8 cellular contexts compared by ENCODE assay signal in genomic region chr17:78130439-78131101, GRCh38. TPM values are rescaled to one million over a fixed set of nuclear protein-coding genes. Genes with fewer than 3 reads are reported as not detected.
DNase-seq lines count a peak whose midpoint lies in the region; ATAC-seq and TF ChIP-seq lines count a peak whose summit lies in the region.

Gene TMC8, plus strand, starts transcription at chr17:78130771. Its CDS starts 818 bp downstream, at chr17:78131589.

- H3K36me3 Mint-ChIP-seq in CD8-positive, alpha-beta T cell = peaks cover 45% of the 10 kb centered on the region
- H3K36me3 Mint-ChIP-seq in effector memory CD8-positive, alpha-beta T cell (ENCODE audit: insufficient read depth) = peaks cover 92% of the 10 kb centered on the region

- 89% methylated on average over 10 of the region's 10 CpGs for WGBS in prostate gland

- DNase-seq in CD8-positive, alpha-beta T cell = peak; percentile 68 to 91 (median 79)
- DNase-seq in effector memory CD8-positive, alpha-beta T cell = peak; percentile 80 to 86 (median 83)
- DNase-seq in prostate gland (ENCODE audit: low spot score) = no peak
- no peak for DNase-seq in globus pallidus (ENCODE audit: low spot score)
- no peak for DNase-seq in kidney tubule cell (ENCODE audit: low spot score)

- H3K27ac Mint-ChIP-seq in CD8-positive, alpha-beta T cell = peak within 1 kb of the TSS; percentile 98
- peak within 1 kb of the TSS; percentile 96 to 99 for H3K27ac Mint-ChIP-seq in effector memory CD8-positive, alpha-beta T cell

- H3K27me3 Mint-ChIP-seq in CD8-positive, alpha-beta T cell (ENCODE audit: low read depth) = no peaks in the 10 kb centered on the region
- no peaks in the 10 kb centered on the region for H3K27me3 Mint-ChIP-seq in effector memory CD8-positive, alpha-beta T cell

- CTCF ChIA-PET in CD8-positive, alpha-beta T cell (lab: Charles Lee) = interaction anchor here (0.6 to 12.3 kb wide), 6 partner anchors 7 to 65 kb away, joined by 3 to 200 read pairs (median 6); partner anchors contain the start of gene TMC6

- no peak for TF ChIP-seq POLR2A in prostate gland (IDR thresholded peaks at IDR 0.05)

- H3K4me3 ChIP-seq in CD8-positive, alpha-beta T cell (ENCODE audit: low read depth, low read length) = peak within 1 kb of the TSS; percentile 95
- H3K4me3 ChIP-seq in prostate gland = peak within 1 kb of the TSS; percentile 13 to 27

- H3K4me3 Mint-ChIP-seq in CD8-positive, alpha-beta T cell = peak within 1 kb of the TSS; percentile 79
- H3K4me3 Mint-ChIP-seq in effector memory CD8-positive, alpha-beta T cell = peak within 1 kb of the TSS; percentile 99 to 100

- peak; percentile 48 for ATAC-seq in CD8-positive, alpha-beta T cell
- peak; percentile 21 for ATAC-seq in HG03354 (IDR thresholded peaks at IDR 0.05; ENCODE audit: poor library complexity, severe bottlenecking, unreplicated experiment)
- peak; percentile 64 for ATAC-seq in effector memory CD8-positive, alpha-beta T cell (replicated peaks)
- ATAC-seq in GM19324 (IDR thresholded peaks at IDR 0.05; ENCODE audit: low FRiP score, unreplicated experiment) = no peak

- POLR2A ChIA-PET in CD8-positive, alpha-beta T cell (lab: Charles Lee) = interaction anchor here (0.8 to 18.5 kb wide), 14 partner anchors 6 to 685 kb away, joined by 3 to 583 read pairs (median 4); partner anchors contain the start of genes TMC6, TMC8 and TNRC6C

- peaks cover 59% of the 10 kb centered on the region for H3K4me1 ChIP-seq in CD8-positive, alpha-beta T cell (ENCODE audit: insufficient read depth, low read length)
- peaks cover 12% of the 10 kb centered on the region for H3K4me1 ChIP-seq in prostate gland (replicated peaks)

- no peak for TF ChIP-seq CTCF in CD8-positive, alpha-beta T cell (IDR thresholded peaks at IDR 0.05)
- no peak for TF ChIP-seq CTCF in VCaP (conservative IDR thresholded peaks at IDR 0.05)
- TF ChIP-seq CTCF in prostate gland (IDR thresholded peaks at IDR 0.05) = no peak

- no peaks in the 10 kb centered on the region for H3K9me3 Mint-ChIP-seq in CD8-positive, alpha-beta T cell
- H3K9me3 Mint-ChIP-seq in effector memory CD8-positive, alpha-beta T cell = no peaks in the 10 kb centered on the region

- H3K27me3 ChIP-seq in CD8-positive, alpha-beta T cell (ENCODE audit: insufficient read depth, low read length) = no peaks in the 10 kb centered on the region
- H3K27me3 ChIP-seq in prostate gland (replicated peaks; ENCODE audit: insufficient read depth) = no peaks in the 10 kb centered on the region

- H3K9me3 ChIP-seq in CD8-positive, alpha-beta T cell (ENCODE audit: low read length) = no peaks in the 10 kb centered on the region
- no peaks in the 10 kb centered on the region for H3K9me3 ChIP-seq in prostate gland

- peaks cover 54% of the 10 kb centered on the region for H3K4me1 Mint-ChIP-seq in CD8-positive, alpha-beta T cell (ENCODE audit: low read depth)
- peaks cover 50 to 59% of the 10 kb centered on the region in 2 donors for H3K4me1 Mint-ChIP-seq in effector memory CD8-positive, alpha-beta T cell (ENCODE audit: low read depth in 2 of 2)

- intact Hi-C loops in CD8-positive, alpha-beta T cell (cut with DNase I, micrococcal nuclease) = loop anchor here (1.0 to 10.0 kb wide), 8 partner anchors 9 to 1396 kb away; partner anchors contain the start of genes MFSD11 (in 1 of the 2), SRSF2 (in 1 of the 2) and SYNGR2 (in 1 of the 2)
- intact Hi-C loops in prostate gland (cut with DNase I) = no loop called here

- peak within 1 kb of the TSS; percentile 74 for H3K27ac ChIP-seq in CD8-positive, alpha-beta T cell (ENCODE audit: low read depth, low read length)
- peak within 1 kb of the TSS; percentile 93 for H3K27ac ChIP-seq in VCaP
- no peak within 1 kb of the TSS for H3K27ac ChIP-seq in prostate gland

- peaks cover 32% of the 10 kb centered on the region for H3K36me3 ChIP-seq in CD8-positive, alpha-beta T cell (ENCODE audit: insufficient read depth, low read length)
- H3K36me3 ChIP-seq in prostate gland = no peaks in the 10 kb centered on the region

RNA-seq across cellular contexts. Expression of gene TMC8, which starts in this region (rescaled TPM):
- 100 to 1,000 TPM; 312 to 315 TPM for total RNA-seq in CD8-positive, alpha-beta T cell
- total RNA-seq in prostate gland = 1 to 10 TPM; 1.2 to 3.3 TPM

Comparison
In these comparisons a context has a peak if more than half of its experiments do, and no peak if none do; other contexts are left out.
1. RNA of gene TMC8 (total RNA-seq): 312 to 315 TPM in CD8-positive, alpha-beta T cell; 1.2 to 3.3 TPM in prostate gland; every median in the first group is over 10 times any median in the second.
2. DNase-seq: peak in CD8-positive, alpha-beta T cell (7 of 7) and effector memory CD8-positive, alpha-beta T cell (3 of 3); none in prostate gland (single experiment), globus pallidus (single experiment) and kidney tubule cell (single experiment).
3. H3K27ac ChIP-seq: peak in CD8-positive, alpha-beta T cell (single experiment) and VCaP (single experiment); none in prostate gland (0 of 2).